In genomic region chr5:132821791-132822190, GRCh38 we compare ENCODE assay signal across 1 cellular context.
TF ChIP-seq lines count a peak whose summit lies in the region.

No MANE protein-coding gene starts in this region.

TF ChIP-seq in GM23338, 12 proteins besides CTCF, POLR2A, EP300 and RAD21 (continued from another document):
- TF ChIP-seq ZNF462 (CRISPR knock-in tag; IDR thresholded peaks at IDR 0.05) = no peak
- TF ChIP-seq EZH2 (IDR thresholded peaks at IDR 0.05; ENCODE audit: low read depth, unreplicated experiment) = no peak
- TF ChIP-seq ETS1 (IDR thresholded peaks at IDR 0.05) = no peak
- TF ChIP-seq NANOG (IDR thresholded peaks at IDR 0.05; ENCODE audit: borderline replicate concordance) = no peak
- TF ChIP-seq JUNB (IDR thresholded peaks at IDR 0.05; ENCODE audit: unreplicated experiment) = no peak
- TF ChIP-seq ZNF331 (CRISPR knock-in tag; IDR thresholded peaks at IDR 0.05; ENCODE audit: low read depth) = no peak
- TF ChIP-seq STAT1 (IDR thresholded peaks at IDR 0.05; ENCODE audit: unreplicated experiment) = no peak
- no peak for TF ChIP-seq CREB1 (CRISPR knock-in tag; IDR thresholded peaks at IDR 0.05; ENCODE audit: low read depth)
- TF ChIP-seq POLR2AphosphoS5 (IDR thresholded peaks at IDR 0.05; ENCODE audit: low read depth) = no peak
- TF ChIP-seq ZNF114 (CRISPR knock-in tag; IDR thresholded peaks at IDR 0.05) = no peak
- TF ChIP-seq EZH2phosphoT487 (IDR thresholded peaks at IDR 0.05; ENCODE audit: unreplicated experiment) = no peak
